Comparison of ENCODE assay signal across 8 cellular contexts in genomic region chr19:2703077-2703437, GRCh38. TPM values are rescaled to one million over a fixed set of nuclear protein-coding genes. Genes with fewer than 3 reads are reported as not detected.
A peak's percentile ranks its signal among the peaks of the same experiment; 100 is the strongest.
DNase-seq lines count a peak whose midpoint lies in the region; ATAC-seq and TF ChIP-seq lines count a peak whose summit lies in the region.

No MANE protein-coding gene starts in this region.

- H3K9me3 ChIP-seq in BLaER1 treated with 17β-estradiol and CSF1 and Interleukin-3, amounts not matched to agents 10 nM and 100 nM (replicated peaks in 1 of 11), result no peaks in the 10 kb centered on the region
- H3K9me3 ChIP-seq in endodermal cell (ENCODE audit: control insufficient read depth, low read length) (no peaks in the 10 kb centered on the region), trophoblast cell (ENCODE audit: insufficient read depth, low read depth, low read length) (peaks cover 5% of the 10 kb centered on the region)

- H3K4me2 ChIP-seq in BLaER1 treated with 17β-estradiol and CSF1 and Interleukin-3, amounts not matched to agents 10 nM and 100 nM, result peak overlapping the region in 9 of 11 experiments; percentile 1 to 80 (median 38); a peak in 12 of 22 replicates
- H3K4me2 ChIP-seq in trophoblast cell (ENCODE audit: low read length), result peak overlapping the region; percentile 32

- H3K18ac ChIP-seq in trophoblast cell (ENCODE audit: low read length), result no peak overlapping the region

- H3K4me3 ChIP-seq in BLaER1 treated with 17β-estradiol and CSF1 and Interleukin-3, amounts not matched to agents 10 nM and 100 nM, result peak overlapping the region in 2 of 10 experiments; percentile 17 to 54; a peak in 3 of 20 replicates
- H3K4me3 ChIP-seq in endodermal cell (ENCODE audit: low read length) (no peak overlapping the region), trophoblast cell (ENCODE audit: low read depth, low read length) (no peak overlapping the region)

- peaks cover 2% of the 10 kb centered on the region for H3K79me1 ChIP-seq in trophoblast cell (ENCODE audit: low read length)

- peak overlapping the region; percentile 89 for H4K8ac ChIP-seq in trophoblast cell (ENCODE audit: low read depth, low read length)

- H3K27ac Mint-ChIP-seq in IgD-negative memory B cell (peak overlapping the region; percentile 90 to 94 (median 90)), endodermal cell (peak overlapping the region; percentile 66)

- DNase-seq in endodermal cell (no peak), trophoblast cell (no peak)

- WGBS in endodermal cell (ENCODE audit: insufficient coverage in 1 of 2, insufficient read length in 1 of 2), 2 experiments, result 79 to 84% methylated on average over 5 of the region's 5 CpGs
- WGBS in trophoblast cell (ENCODE audit: extremely low coverage, insufficient coverage, insufficient read length), result no CpG with 5 or more reads among the region's 5 CpGs

- no peaks in the 10 kb centered on the region for H3K27me3 ChIP-seq in BLaER1 treated with 17β-estradiol and CSF1 and Interleukin-3, amounts not matched to agents 10 nM and 100 nM
- H3K27me3 ChIP-seq in endodermal cell (ENCODE audit: control insufficient read depth, insufficient read depth, low read length, poor library complexity, severe bottlenecking), result peaks cover 22% of the 10 kb centered on the region
- H3K27me3 ChIP-seq in trophoblast cell (ENCODE audit: insufficient read depth, low read length), result peaks cover 16% of the 10 kb centered on the region

- TF ChIP-seq CTCF in endodermal cell (conservative IDR thresholded peaks at IDR 0.05), result no peak

- no peaks in the 10 kb centered on the region for H3K27me3 Mint-ChIP-seq in IgD-negative memory B cell
- peaks cover 21% of the 10 kb centered on the region for H3K27me3 Mint-ChIP-seq in endodermal cell (ENCODE audit: insufficient read depth)

- no peak overlapping the region for H4K91ac ChIP-seq in trophoblast cell (ENCODE audit: low read depth, low read length)

- H3K4me1 Mint-ChIP-seq in IgD-negative memory B cell (peaks cover 24 to 31% (median 27%) of the 10 kb centered on the region in 3 donors), endodermal cell (peaks cover 9% of the 10 kb centered on the region)

- H2BK5ac ChIP-seq in trophoblast cell (ENCODE audit: low read depth, low read length, poor library complexity), result no peak overlapping the region

- peak overlapping the region in 5 of 11 experiments; percentile 11 to 52 (median 39); a peak in 7 of 22 replicates for H3K27ac ChIP-seq in BLaER1 treated with 17β-estradiol and CSF1 and Interleukin-3, amounts not matched to agents 10 nM and 100 nM
- H3K27ac ChIP-seq in endodermal cell (ENCODE audit: low read depth, low read length) (no peak overlapping the region), trophoblast cell (ENCODE audit: low read depth, low read length) (no peak overlapping the region)

- no peak overlapping the region for H2AK5ac ChIP-seq in trophoblast cell (ENCODE audit: low read length)

- H3K36me3 Mint-ChIP-seq in IgD-negative memory B cell (peaks cover 7% of the 10 kb centered on the region), endodermal cell (ENCODE audit: low read depth) (no peaks in the 10 kb centered on the region)

- H3K4me3 Mint-ChIP-seq in IgD-negative memory B cell (peak overlapping the region; percentile 56 to 71 (median 68)), endodermal cell (peak overlapping the region; percentile 76)

- H3K36me3 ChIP-seq in BLaER1 treated with 17β-estradiol and CSF1 and Interleukin-3, amounts not matched to agents 10 nM and 100 nM, result no peaks in the 10 kb centered on the region
- H3K36me3 ChIP-seq in endodermal cell (ENCODE audit: control insufficient read depth, insufficient read depth, low read length) (no peaks in the 10 kb centered on the region), trophoblast cell (ENCODE audit: control insufficient read depth in 1 of 2, insufficient read depth in 2 of 2, low read length in 2 of 2) (no peaks in the 10 kb centered on the region)

- H3K9me3 Mint-ChIP-seq in IgD-negative memory B cell (no peaks in the 10 kb centered on the region), endodermal cell (no peaks in the 10 kb centered on the region)

- H3K9ac ChIP-seq in BLaER1 treated with 17β-estradiol and CSF1 and Interleukin-3, amounts not matched to agents 10 nM and 100 nM, result no peak overlapping the region
- H3K9ac ChIP-seq in endodermal cell (ENCODE audit: extremely low read depth, low read length, poor library complexity, severe bottlenecking), result no peak overlapping the region
- H3K9ac ChIP-seq in trophoblast cell (ENCODE audit: low read length), result no peak overlapping the region

- no peak overlapping the region for H3K14ac ChIP-seq in trophoblast cell (ENCODE audit: low read length)

- ATAC-seq in HG03457 (IDR thresholded peaks at IDR 0.05; ENCODE audit: unreplicated experiment) (no peak), HG02938 (IDR thresholded peaks at IDR 0.05; ENCODE audit: unreplicated experiment) (no peak), HG03095 (IDR thresholded peaks at IDR 0.05; ENCODE audit: unreplicated experiment) (no peak), GM21737 (IDR thresholded peaks at IDR 0.05; ENCODE audit: unreplicated experiment) (no peak)

- no peak overlapping the region for H2BK120ac ChIP-seq in trophoblast cell (ENCODE audit: insufficient read depth, low read length, poor library complexity)

- no peak overlapping the region for H3K4ac ChIP-seq in trophoblast cell (ENCODE audit: low read depth, low read length)

- H3K23ac ChIP-seq in trophoblast cell (ENCODE audit: low read length), result no peak overlapping the region

- H3K4me1 ChIP-seq in BLaER1 treated with 17β-estradiol and CSF1 and Interleukin-3, amounts not matched to agents 10 nM and 100 nM, result peaks cover 34 to 49% (median 43%) of the 10 kb centered on the region in 10 experiments
- H3K4me1 ChIP-seq in endodermal cell (ENCODE audit: control insufficient read depth, insufficient read depth, low read length) (no peaks in the 10 kb centered on the region), trophoblast cell (ENCODE audit: control insufficient read depth in 1 of 2, insufficient read depth in 2 of 2, low read length in 2 of 2) (peaks cover 2 to 3% of the 10 kb centered on the region in 2 experiments)

- no peak overlapping the region for H2BK12ac ChIP-seq in trophoblast cell (ENCODE audit: low read length)

- peaks cover 2% of the 10 kb centered on the region for H3K79me2 ChIP-seq in trophoblast cell (ENCODE audit: control insufficient read depth, insufficient read depth, low read length, poor library complexity)

- H2AFZ ChIP-seq in trophoblast cell (ENCODE audit: insufficient read depth, low read length, poor library complexity), result no peak overlapping the region

- peaks cover 0 to 18% (median 0%) of the 10 kb centered on the region in 11 experiments; a peak in 3 of 22 replicates for H4K20me1 ChIP-seq in BLaER1 treated with 17β-estradiol and CSF1 and Interleukin-3, amounts not matched to agents 10 nM and 100 nM

- peak overlapping the region; percentile 50 for H4K12ac ChIP-seq in trophoblast cell (ENCODE audit: low read depth, low read length)

RNA-seq across cellular contexts. Expression of gene GNG7, which starts 0.6 kb away (rescaled TPM):
- 74.6 TPM for polyA plus RNA-seq in IgD-negative memory B cell
- 10 to 100 TPM; 12.3 to 12.4 TPM for total RNA-seq in endodermal cell
- polyA plus RNA-seq in endodermal cell (2013, experiment 1 of 2), result 6.1 TPM
- polyA plus RNA-seq in endodermal cell (2013, experiment 2 of 2), result 6.1 TPM
- 2.2 and 2.4 TPM in 2 replicates for polyA plus RNA-seq in trophoblast cell (2013)

RNA-seq across cellular contexts. Expression of gene DIRAS1, which starts 18.1 kb away (rescaled TPM):
- polyA plus RNA-seq in IgD-negative memory B cell, result 0.64 TPM
- total RNA-seq in endodermal cell, result 1 to 10 TPM; 4.7 to 8.4 TPM
- polyA plus RNA-seq in endodermal cell (2013, experiment 1 of 2), result 10.9 TPM
- polyA plus RNA-seq in endodermal cell (2013, experiment 2 of 2), result 9.4 TPM
- 0.25 and 0.42 TPM in 2 replicates for polyA plus RNA-seq in trophoblast cell (2013)

RNA-seq across cellular contexts. Expression of gene SLC39A3, which starts 36.8 kb away (rescaled TPM):
- 86.9 TPM for polyA plus RNA-seq in IgD-negative memory B cell
- 10 to 100 TPM; 25.3 to 28.6 TPM for total RNA-seq in endodermal cell
- polyA plus RNA-seq in endodermal cell (2013, experiment 1 of 2), result 25.1 TPM
- 22.5 TPM for polyA plus RNA-seq in endodermal cell (2013, experiment 2 of 2)
- polyA plus RNA-seq in trophoblast cell (2013), result 22.5 and 23.8 TPM in 2 replicates
